Comparison of ENCODE assay signal across 9 cellular contexts in genomic region chr1:211335507-211336157, GRCh38. TPM values are rescaled to one million over a fixed set of nuclear protein-coding genes. Genes with fewer than 3 reads are reported as not detected.
A peak's percentile ranks its signal among the peaks of the same experiment; 100 is the strongest.
DNase-seq lines count a peak whose midpoint lies in the region; ATAC-seq and TF ChIP-seq lines count a peak whose summit lies in the region.
"Had no signal": no experiment of that assay in that cellular context is flagged by ENCODE, and none has a peak within 500 bp of the region (broad histone marks: within the 10 kb centered on the region; RNA-seq: fewer than 3 reads in every experiment).

No MANE protein-coding gene starts in this region.

- H3K23ac ChIP-seq in H9 (ENCODE audit: insufficient read length, low read depth, low read length), result no peak overlapping the region

- H3K36me3 Mint-ChIP-seq in H9 (ENCODE audit: insufficient read depth in 1 of 3, low read depth in 3 of 3), result peaks cover under 1 to 3% (median 3%) of the 10 kb centered on the region in 3 experiments; a peak in 2 of 7 replicates
- peaks cover 0 to 6% (median 0%) of the 10 kb centered on the region in 3 donors for H3K36me3 Mint-ChIP-seq in naive thymus-derived CD8-positive, alpha-beta T cell

- H2BK120ac ChIP-seq in H9 (ENCODE audit: low read depth, low read length, poor library complexity, severe bottlenecking), result no peak overlapping the region

- no peaks in the 10 kb centered on the region for H3K27me3 Mint-ChIP-seq in H9 (ENCODE audit: low read depth)
- no peaks in the 10 kb centered on the region for H3K27me3 Mint-ChIP-seq in naive thymus-derived CD8-positive, alpha-beta T cell

- no peak overlapping the region for H3K18ac ChIP-seq in H9 (ENCODE audit: insufficient read length, low read depth, low read length)

- H4K20me1 ChIP-seq in H9 (ENCODE audit: control insufficient read depth, insufficient read depth, insufficient read length) (no peaks in the 10 kb centered on the region), Loucy (ENCODE audit: insufficient read depth, low read length, poor library complexity, severe bottlenecking) (peaks cover 77% of the 10 kb centered on the region)

- H2BK15ac ChIP-seq in H9 (ENCODE audit: low read depth, low read length), result no peak overlapping the region

- no peaks in the 10 kb centered on the region for H3K9me3 ChIP-seq in H9 (ENCODE audit: control insufficient read depth, low read depth, low read length)
- H3K9me3 ChIP-seq in Loucy (ENCODE audit: insufficient read depth, low read depth, low read length), result no peaks in the 10 kb centered on the region

- peak; percentile 93 for ATAC-seq in GM18907 (IDR thresholded peaks at IDR 0.05; ENCODE audit: unreplicated experiment)
- peak; percentile 78 to 85 for ATAC-seq in naive thymus-derived CD8-positive, alpha-beta T cell

- H2AFZ ChIP-seq in H9 (ENCODE audit: low read length) (no peak overlapping the region), Loucy (ENCODE audit: low read length) (no peak overlapping the region)

- peak overlapping the region; percentile 66 for H3K4me3 ChIP-seq in Loucy (ENCODE audit: low read length, poor library complexity, severe bottlenecking)
- H3K4me3 ChIP-seq: lung had no signal

- no peaks in the 10 kb centered on the region for H3K9me2 ChIP-seq in Loucy (replicated peaks; ENCODE audit: low read depth, low read length)

- no peaks in the 10 kb centered on the region for H3K79me1 ChIP-seq in H9 (ENCODE audit: insufficient read depth, low read depth, low read length, poor library complexity, severe bottlenecking)

- no peak overlapping the region for H3K14ac ChIP-seq in H9 (ENCODE audit: insufficient read depth, low read length)

- no peak overlapping the region for H3T11ph ChIP-seq in H9 (ENCODE audit: low read length)

- peaks cover 12% of the 10 kb centered on the region for H3K4me1 ChIP-seq in H9 (ENCODE audit: insufficient read depth, low read length)
- peaks cover 87% of the 10 kb centered on the region for H3K4me1 ChIP-seq in Loucy (ENCODE audit: insufficient read depth, low read length, poor library complexity, severe bottlenecking)

- peak overlapping the region in 1 of 3 experiments; percentile 17; a peak in 5 of 7 replicates for H3K27ac Mint-ChIP-seq in H9
- H3K27ac Mint-ChIP-seq in naive thymus-derived CD8-positive, alpha-beta T cell, result peak overlapping the region; percentile 82 to 97 (median 91)

- no peak overlapping the region for H3K27ac ChIP-seq in H9 (ENCODE audit: insufficient read length, low read depth, low read length)

- H2BK12ac ChIP-seq in H9 (ENCODE audit: insufficient read length, low read depth, low read length), result no peak overlapping the region

- no peak overlapping the region for H3K9ac ChIP-seq in H9 (ENCODE audit: extremely low read depth, insufficient read length, low read length)
- peak overlapping the region; percentile 59 for H3K9ac ChIP-seq in Loucy (ENCODE audit: low read depth, low read length, poor library complexity, severe bottlenecking)

- H4K91ac ChIP-seq in H9 (ENCODE audit: insufficient read length, low read depth, low read length), result no peak overlapping the region

- H3K4me1 Mint-ChIP-seq in H9, result peaks cover 39 to 45% of the 10 kb centered on the region in 2 experiments
- peaks cover 57 to 99% (median 95%) of the 10 kb centered on the region in 4 donors for H3K4me1 Mint-ChIP-seq in naive thymus-derived CD8-positive, alpha-beta T cell

- H3K4me2 ChIP-seq in H9 (ENCODE audit: insufficient read depth, insufficient read length, low read length), result no peak overlapping the region
- H3K4me2 ChIP-seq in Loucy (ENCODE audit: low read depth, low read length, poor library complexity, severe bottlenecking), result peak overlapping the region; percentile 90

- H2AK5ac ChIP-seq in H9 (ENCODE audit: insufficient read length, low read length), result no peak overlapping the region

- no CpG with 5 or more reads among the region's 3 CpGs for WGBS in H9 (ENCODE audit: extremely low coverage, insufficient read length, low lambda C conversion rate)

- H3K79me2 ChIP-seq in H9 (ENCODE audit: insufficient read depth, low read length) (peaks cover 3% of the 10 kb centered on the region; the same call in 1 of the 2 replicates), Loucy (ENCODE audit: insufficient read depth, low read length) (peaks cover 100% of the 10 kb centered on the region)

- no peak overlapping the region for H4K5ac ChIP-seq in H9 (ENCODE audit: insufficient read length, low read depth, low read length)

- TF ChIP-seq CTCF in H9 (conservative IDR thresholded peaks at IDR 0.05) (no peak), Loucy (conservative IDR thresholded peaks at IDR 0.05; ENCODE audit: low read length) (no peak)

- POLR2A ChIA-PET in naive thymus-derived CD8-positive, alpha-beta T cell (lab: Charles Lee), result interaction anchor here (1.1 to 6.9 kb wide), 4 partner anchors 8 to 18 kb away, joined by 3 to 50 read pairs (median 4); partner anchors contain the start of gene TRAF5

- no peak overlapping the region for H2BK20ac ChIP-seq in H9 (ENCODE audit: low read depth, low read length, poor library complexity, severe bottlenecking)

- H3K4ac ChIP-seq in H9 (ENCODE audit: low read depth, low read length), result no peak overlapping the region

- H3K27me3 ChIP-seq in H9 (ENCODE audit: insufficient read depth, low read length) (no peaks in the 10 kb centered on the region), Loucy (ENCODE audit: insufficient read depth, low read length, poor library complexity, severe bottlenecking) (no peaks in the 10 kb centered on the region)

- H3K4me3 Mint-ChIP-seq in H9, result no peak overlapping the region
- H3K4me3 Mint-ChIP-seq in naive thymus-derived CD8-positive, alpha-beta T cell, result peak overlapping the region; percentile 69 to 87 (median 82)

- no peak overlapping the region for H4K8ac ChIP-seq in H9 (replicated peaks; ENCODE audit: insufficient read length, low read depth, low read length)

- no peak overlapping the region for H2BK5ac ChIP-seq in H9 (ENCODE audit: insufficient read length, low read length)

- H3K36me3 ChIP-seq in Loucy (ENCODE audit: insufficient read depth, low read length), result peaks cover 7% of the 10 kb centered on the region; the same call in 1 of the 2 replicates

- no peaks in the 10 kb centered on the region for H3K23me2 ChIP-seq in H9 (ENCODE audit: insufficient read length, low read depth, low read length, poor library complexity, severe bottlenecking)

- 0 out of 2 replicates have a peak, but pooled peaks cover 4% of the 10 kb centered on the region for H3F3A ChIP-seq in Loucy (ENCODE audit: low read depth)

- no peak overlapping the region for H3K56ac ChIP-seq in H9 (ENCODE audit: insufficient read length, low read depth, low read length)

- H3K9me3 Mint-ChIP-seq in H9, result no peaks in the 10 kb centered on the region
- no peaks in the 10 kb centered on the region for H3K9me3 Mint-ChIP-seq in naive thymus-derived CD8-positive, alpha-beta T cell

- peak; percentile 22 for DNase-seq in H9
- DNase-seq in naive thymus-derived CD8-positive, alpha-beta T cell, result peak in 2 of 10 donors; percentile 25 to 41
- DNase-seq in dermis blood vessel endothelial cell, result no peak
- DNase-seq in OCI-M1 (lab: John Stamatoyannopoulos, UW), result no peak
- DNase-seq in MV-4-11 (lab: John Stamatoyannopoulos, UW), result no peak
- DNase-seq in iPS-NIHi11 (ENCODE audit: low spot score), result no peak

RNA-seq across cellular contexts. Expression of gene TRAF5, which starts 9.0 kb away (rescaled TPM):
- total RNA-seq in H9 (2021) (16.8 and 19.1 TPM in 2 replicates), dermis blood vessel endothelial cell (13.5 and 15.3 TPM in 2 replicates)
- 10 to 100 TPM; 72.4 to 74.3 TPM for total RNA-seq in naive thymus-derived CD8-positive, alpha-beta T cell
- polyA plus RNA-seq in naive thymus-derived CD8-positive, alpha-beta T cell, result 10 to 100 TPM; 18.2 to 32.5 (median 18.5) TPM

Comparison
In these comparisons a context has a peak if more than half of its experiments do, and no peak if none do; other contexts are left out.
1. H3K4me3 Mint-ChIP-seq: peak in naive thymus-derived CD8-positive, alpha-beta T cell (10 of 10); none in H9 (0 of 2).